7 cellular contexts compared by ENCODE assay signal in the genomic region with DNA sequence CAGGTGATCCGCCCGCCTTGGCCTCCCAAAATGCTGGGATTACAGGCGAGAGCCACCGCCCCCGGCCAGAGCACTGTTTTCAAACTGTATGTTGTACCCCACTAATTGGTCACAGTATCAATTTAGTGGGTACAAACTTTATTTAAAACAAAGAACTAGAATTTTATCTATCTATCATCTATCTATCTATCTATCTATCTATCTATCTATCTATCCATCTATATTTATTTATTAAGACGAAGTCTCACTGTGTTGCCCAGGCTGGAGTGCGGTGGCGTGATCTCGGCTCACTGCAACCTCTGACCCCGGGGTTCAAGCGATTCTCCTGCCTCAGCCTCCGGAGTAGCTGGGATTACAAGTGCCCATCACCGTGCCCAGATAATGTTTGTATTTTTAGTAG. TPM values are rescaled to one million over a fixed set of nuclear protein-coding genes. Genes with fewer than 3 reads are reported as not detected.
DNase-seq lines count a peak whose midpoint lies in the region; ATAC-seq and TF ChIP-seq lines count a peak whose summit lies in the region.
"Not testable (repeated sequence)": the region's sequence is repeated elsewhere in the genome, so short reads cannot be mapped to it uniquely, and the experiment has no call there.

No MANE protein-coding gene starts in this region.

- not testable (repeated sequence) for H3K36me3 Mint-ChIP-seq in CD4-positive, CD25-positive, alpha-beta regulatory T cell; activated CD4-positive, alpha-beta memory T cell treated with anti-CD3 and anti-CD28 coated beads, Interleukin-2, amount 10 ng/mL, durations not matched to agents 7 days and 5 days (ENCODE audit: low read depth); activated T-helper 2 cell treated with anti-CD3 and anti-CD28 coated beads, Interferon-gamma antibody, Interleukin-2, Interleukin-4, amounts not matched to agents 10 μg/mL and 5 μg/mL and 100 μg/mL, durations not matched to agents 14 hours and 24 hours and 36 hours (ENCODE audit: low read depth); central memory CD8-positive, alpha-beta T cell (ENCODE audit: insufficient read depth); naive thymus-derived CD4-positive, alpha-beta T cell; osteocyte (ENCODE audit: unreplicated experiment)

- H3K9ac ChIP-seq in KMS-11: not testable (repeated sequence)

- CTCF ChIA-PET in activated CD4-positive, alpha-beta memory T cell treated with anti-CD3 and anti-CD28 coated beads, Interleukin-2, amount 10 ng/mL, durations not matched to agents 7 days and 5 days (lab: Charles Lee): interaction anchor here (1.1 to 7.1 kb wide), 3 partner anchors 15 to 123 kb away, joined by 3 to 65 read pairs (median 4); no protein-coding TSS in a partner anchor
- CTCF ChIA-PET in naive thymus-derived CD4-positive, alpha-beta T cell (lab: Charles Lee): not testable (repeated sequence)

- H3K4me3 ChIP-seq in CD4-positive, CD25-positive, alpha-beta regulatory T cell (ENCODE audit: low read depth, low read length); KMS-11 (IDR thresholded peaks at IDR 0.05; ENCODE audit: insufficient read depth, low read depth, low read length); naive thymus-derived CD4-positive, alpha-beta T cell (ENCODE audit: low read length): not testable (repeated sequence)

- not testable (repeated sequence) for H3K27me3 Mint-ChIP-seq in CD4-positive, CD25-positive, alpha-beta regulatory T cell; activated CD4-positive, alpha-beta memory T cell treated with anti-CD3 and anti-CD28 coated beads, Interleukin-2, amount 10 ng/mL, durations not matched to agents 7 days and 5 days; activated T-helper 2 cell treated with anti-CD3 and anti-CD28 coated beads, Interferon-gamma antibody, Interleukin-2, Interleukin-4, amounts not matched to agents 10 μg/mL and 5 μg/mL and 100 μg/mL, durations not matched to agents 14 hours and 24 hours and 36 hours (ENCODE audit: low read depth); central memory CD8-positive, alpha-beta T cell; naive thymus-derived CD4-positive, alpha-beta T cell; osteocyte (ENCODE audit: unreplicated experiment)

- H3K4me2 ChIP-seq in KMS-11: peak overlapping the region; percentile 91; the same call in 1 of the 2 replicates

- H2AFZ ChIP-seq in KMS-11 (ENCODE audit: low read depth): peak overlapping the region; percentile 92; the same call in 1 of the 2 replicates

- POLR2A ChIA-PET in activated CD4-positive, alpha-beta memory T cell treated with anti-CD3 and anti-CD28 coated beads, Interleukin-2, amount 10 ng/mL, durations not matched to agents 7 days and 5 days (lab: Charles Lee): interaction anchor here (1.3 to 2.8 kb wide), 4 partner anchors 12 to 133 kb away, joined by 6 to 17 read pairs (median 8); partner anchors contain the start of gene PNRC2
- POLR2A ChIA-PET in naive thymus-derived CD4-positive, alpha-beta T cell (lab: Charles Lee): interaction anchor here (0.6 to 1.4 kb wide), 3 partner anchors 22 to 821 kb away, joined by 3 to 8 read pairs (median 3); partner anchors contain the start of gene LYPLA2

- TF ChIP-seq CTCF in KMS-11 (conservative IDR thresholded peaks at IDR 0.05; ENCODE audit: low read depth, low read length); osteocyte (IDR thresholded peaks at IDR 0.05): not testable (repeated sequence)

- H3K27ac ChIP-seq in CD4-positive, CD25-positive, alpha-beta regulatory T cell (ENCODE audit: insufficient read depth, low read length, poor library complexity, severe bottlenecking); KMS-11; naive thymus-derived CD4-positive, alpha-beta T cell (ENCODE audit: low read depth, low read length): not testable (repeated sequence)

- intact Hi-C loops in activated T-helper 2 cell treated with anti-CD3 and anti-CD28 coated beads, Interferon-gamma antibody, Interleukin-2, Interleukin-4, amounts not matched to agents 10 μg/mL and 5 μg/mL and 100 μg/mL, durations not matched to agents 14 hours and 24 hours and 36 hours (cut with micrococcal nuclease): loop anchor here (5.0 kb wide), 1 partner anchor 91 kb away; no protein-coding TSS in a partner anchor
- intact Hi-C loops in naive thymus-derived CD4-positive, alpha-beta T cell (cut with micrococcal nuclease): not testable (repeated sequence)

- H3K9me3 ChIP-seq in CD4-positive, CD25-positive, alpha-beta regulatory T cell (ENCODE audit: control insufficient read depth in 2 of 2, low read length in 2 of 2); naive thymus-derived CD4-positive, alpha-beta T cell (ENCODE audit: control insufficient read depth in 2 of 3, low read length in 3 of 3): not testable (repeated sequence)

- H4K20me1 ChIP-seq in KMS-11 (ENCODE audit: insufficient read depth): not testable (repeated sequence)

- not testable (repeated sequence) for DNase-seq in CD4-positive, CD25-positive, alpha-beta regulatory T cell; activated CD4-positive, alpha-beta memory T cell treated with anti-CD3 and anti-CD28 coated beads, Interleukin-2, amount 10 ng/mL, durations not matched to agents 7 days and 5 days; activated T-helper 2 cell treated with anti-CD3 and anti-CD28 coated beads, Interferon-gamma antibody, Interleukin-2, Interleukin-4, amounts not matched to agents 10 μg/mL and 5 μg/mL and 100 μg/mL, durations not matched to agents 14 hours and 24 hours and 36 hours (ENCODE audit: low spot score); central memory CD8-positive, alpha-beta T cell (ENCODE audit: low spot score in 2 of 2); naive thymus-derived CD4-positive, alpha-beta T cell; osteocyte (ENCODE audit: extremely low spot score, unreplicated experiment)

- H3K4me3 Mint-ChIP-seq in CD4-positive, CD25-positive, alpha-beta regulatory T cell: peak overlapping the region; percentile 89 to 100 (median 94)
- peak overlapping the region; percentile 94 for H3K4me3 Mint-ChIP-seq in activated CD4-positive, alpha-beta memory T cell treated with anti-CD3 and anti-CD28 coated beads, Interleukin-2, amount 10 ng/mL, durations not matched to agents 7 days and 5 days
- peak overlapping the region; percentile 5 for H3K4me3 Mint-ChIP-seq in activated T-helper 2 cell treated with anti-CD3 and anti-CD28 coated beads, Interferon-gamma antibody, Interleukin-2, Interleukin-4, amounts not matched to agents 10 μg/mL and 5 μg/mL and 100 μg/mL, durations not matched to agents 14 hours and 24 hours and 36 hours (ENCODE audit: low read depth)
- peak overlapping the region; percentile 90 for H3K4me3 Mint-ChIP-seq in central memory CD8-positive, alpha-beta T cell
- peak overlapping the region in 7 of 10 donors; percentile 27 to 95 (median 92) for H3K4me3 Mint-ChIP-seq in naive thymus-derived CD4-positive, alpha-beta T cell
- H3K4me3 Mint-ChIP-seq in osteocyte (ENCODE audit: unreplicated experiment): peak overlapping the region; percentile 35

- peak overlapping the region in 2 of 3 donors; percentile 56 to 97 for H3K27ac Mint-ChIP-seq in CD4-positive, CD25-positive, alpha-beta regulatory T cell
- not testable (repeated sequence) for H3K27ac Mint-ChIP-seq in activated CD4-positive, alpha-beta memory T cell treated with anti-CD3 and anti-CD28 coated beads, Interleukin-2, amount 10 ng/mL, durations not matched to agents 7 days and 5 days; activated T-helper 2 cell treated with anti-CD3 and anti-CD28 coated beads, Interferon-gamma antibody, Interleukin-2, Interleukin-4, amounts not matched to agents 10 μg/mL and 5 μg/mL and 100 μg/mL, durations not matched to agents 14 hours and 24 hours and 36 hours; osteocyte (ENCODE audit: unreplicated experiment)
- H3K27ac Mint-ChIP-seq in central memory CD8-positive, alpha-beta T cell (ENCODE audit: low read depth): peak overlapping the region; percentile 41
- peak overlapping the region in 4 of 9 donors; percentile 17 to 96 (median 69) for H3K27ac Mint-ChIP-seq in naive thymus-derived CD4-positive, alpha-beta T cell

- not testable (repeated sequence) for H3K36me3 ChIP-seq in CD4-positive, CD25-positive, alpha-beta regulatory T cell (ENCODE audit: control insufficient read depth, insufficient read depth, low read length); KMS-11 (ENCODE audit: insufficient read depth); naive thymus-derived CD4-positive, alpha-beta T cell (ENCODE audit: control insufficient read depth in 2 of 3, insufficient read depth in 3 of 3, low read length in 3 of 3)

- H3K9me3 Mint-ChIP-seq in CD4-positive, CD25-positive, alpha-beta regulatory T cell; activated CD4-positive, alpha-beta memory T cell treated with anti-CD3 and anti-CD28 coated beads, Interleukin-2, amount 10 ng/mL, durations not matched to agents 7 days and 5 days; activated T-helper 2 cell treated with anti-CD3 and anti-CD28 coated beads, Interferon-gamma antibody, Interleukin-2, Interleukin-4, amounts not matched to agents 10 μg/mL and 5 μg/mL and 100 μg/mL, durations not matched to agents 14 hours and 24 hours and 36 hours; central memory CD8-positive, alpha-beta T cell; naive thymus-derived CD4-positive, alpha-beta T cell; osteocyte (ENCODE audit: unreplicated experiment): not testable (repeated sequence)

- not testable (repeated sequence) for ATAC-seq in CD4-positive, CD25-positive, alpha-beta regulatory T cell (ENCODE audit: low read depth in 2 of 2); central memory CD8-positive, alpha-beta T cell (replicated peaks; ENCODE audit: extremely low read depth, poor library complexity, severe bottlenecking); naive thymus-derived CD4-positive, alpha-beta T cell

- H3K4me1 ChIP-seq in CD4-positive, CD25-positive, alpha-beta regulatory T cell (ENCODE audit: control insufficient read depth, insufficient read depth, low read length, poor library complexity, severe bottlenecking); naive thymus-derived CD4-positive, alpha-beta T cell (ENCODE audit: control insufficient read depth in 2 of 2, insufficient read depth in 2 of 2, low read length in 2 of 2): not testable (repeated sequence)
- peaks cover 12% of the 10 kb centered on the region for H3K4me1 ChIP-seq in KMS-11 (ENCODE audit: low read depth, poor library complexity, severe bottlenecking)

- not testable (repeated sequence) for H3K27me3 ChIP-seq in CD4-positive, CD25-positive, alpha-beta regulatory T cell (ENCODE audit: control insufficient read depth, insufficient read depth, low read length); KMS-11 (ENCODE audit: insufficient read depth, low read depth); naive thymus-derived CD4-positive, alpha-beta T cell (ENCODE audit: control insufficient read depth in 2 of 2, insufficient read depth in 2 of 2, low read length in 2 of 2)

- H3K79me2 ChIP-seq in KMS-11 (ENCODE audit: insufficient read depth, low read depth): not testable (repeated sequence)

- peaks cover 9 to 37% (median 29%) of the 10 kb centered on the region in 4 donors for H3K4me1 Mint-ChIP-seq in CD4-positive, CD25-positive, alpha-beta regulatory T cell
- peaks cover 25% of the 10 kb centered on the region for H3K4me1 Mint-ChIP-seq in activated CD4-positive, alpha-beta memory T cell treated with anti-CD3 and anti-CD28 coated beads, Interleukin-2, amount 10 ng/mL, durations not matched to agents 7 days and 5 days
- peaks cover 19% of the 10 kb centered on the region for H3K4me1 Mint-ChIP-seq in activated T-helper 2 cell treated with anti-CD3 and anti-CD28 coated beads, Interferon-gamma antibody, Interleukin-2, Interleukin-4, amounts not matched to agents 10 μg/mL and 5 μg/mL and 100 μg/mL, durations not matched to agents 14 hours and 24 hours and 36 hours (ENCODE audit: low read depth)
- H3K4me1 Mint-ChIP-seq in central memory CD8-positive, alpha-beta T cell: peaks cover 21% of the 10 kb centered on the region
- H3K4me1 Mint-ChIP-seq in naive thymus-derived CD4-positive, alpha-beta T cell: peaks cover 11 to 27% (median 20%) of the 10 kb centered on the region in 7 donors
- H3K4me1 Mint-ChIP-seq in osteocyte (ENCODE audit: unreplicated experiment): peaks cover 18% of the 10 kb centered on the region

RNA-seq across cellular contexts. Expression of gene HMGCL, which starts 1.4 kb away (rescaled TPM):
- 15.7 TPM for total RNA-seq in CD4-positive, CD25-positive, alpha-beta regulatory T cell
- 10 to 100 TPM; 36.3 to 40.5 (median 37.4) TPM for polyA plus RNA-seq in CD4-positive, CD25-positive, alpha-beta regulatory T cell
- total RNA-seq in activated CD4-positive, alpha-beta memory T cell treated with anti-CD3 and anti-CD28 coated beads, Interleukin-2, amount 10 ng/mL, durations not matched to agents 7 days and 5 days: 10 to 100 TPM; 33.5 to 35.7 TPM
- 22.8 and 25.9 TPM in 2 replicates for total RNA-seq in activated T-helper 2 cell treated with anti-CD3 and anti-CD28 coated beads, Interferon-gamma antibody, Interleukin-2, Interleukin-4, amounts not matched to agents 10 μg/mL and 5 μg/mL and 100 μg/mL, durations not matched to agents 14 hours and 24 hours and 36 hours
- 10 to 100 TPM; 16.2 to 38.9 (median 27.3) TPM for total RNA-seq in naive thymus-derived CD4-positive, alpha-beta T cell
- polyA plus RNA-seq in naive thymus-derived CD4-positive, alpha-beta T cell: 10 to 100 TPM; 35.3 to 38.5 TPM
- total RNA-seq in osteocyte: 34.1 and 37.4 TPM in 2 replicates

RNA-seq across cellular contexts. Expression of gene GALE, which starts 26.0 kb away (rescaled TPM):
- 7.0 TPM for total RNA-seq in CD4-positive, CD25-positive, alpha-beta regulatory T cell
- polyA plus RNA-seq in CD4-positive, CD25-positive, alpha-beta regulatory T cell: 10 to 100 TPM in 1 of 4 donors, 1 to 10 TPM in 3; 8.0 to 10.3 (median 9.8) TPM
- 10 to 100 TPM; 33.5 to 37.6 TPM for total RNA-seq in activated CD4-positive, alpha-beta memory T cell treated with anti-CD3 and anti-CD28 coated beads, Interleukin-2, amount 10 ng/mL, durations not matched to agents 7 days and 5 days
- total RNA-seq in activated T-helper 2 cell treated with anti-CD3 and anti-CD28 coated beads, Interferon-gamma antibody, Interleukin-2, Interleukin-4, amounts not matched to agents 10 μg/mL and 5 μg/mL and 100 μg/mL, durations not matched to agents 14 hours and 24 hours and 36 hours: 57.8 and 62.1 TPM in 2 replicates
- total RNA-seq in naive thymus-derived CD4-positive, alpha-beta T cell: 10 to 100 TPM in 4 of 5 experiments, 1 to 10 TPM in 1; 8.1 to 21.4 (median 12.7) TPM
- 10 to 100 TPM in 1 of 2 donors, 1 to 10 TPM in 1; 8.5 to 11.5 TPM for polyA plus RNA-seq in naive thymus-derived CD4-positive, alpha-beta T cell
- total RNA-seq in osteocyte: 17.5 and 20.0 TPM in 2 replicates

RNA-seq across cellular contexts. Expression of gene LYPLA2, which starts 35.6 kb away (rescaled TPM):
- 50.4 TPM for total RNA-seq in CD4-positive, CD25-positive, alpha-beta regulatory T cell
- 100 to 1,000 TPM in 2 of 4 donors, 10 to 100 TPM in 2; 84.4 to 111 (median 100) TPM for polyA plus RNA-seq in CD4-positive, CD25-positive, alpha-beta regulatory T cell
- 10 to 100 TPM; 76.1 to 80.8 TPM for total RNA-seq in activated CD4-positive, alpha-beta memory T cell treated with anti-CD3 and anti-CD28 coated beads, Interleukin-2, amount 10 ng/mL, durations not matched to agents 7 days and 5 days
- total RNA-seq in activated T-helper 2 cell treated with anti-CD3 and anti-CD28 coated beads, Interferon-gamma antibody, Interleukin-2, Interleukin-4, amounts not matched to agents 10 μg/mL and 5 μg/mL and 100 μg/mL, durations not matched to agents 14 hours and 24 hours and 36 hours: 86.4 and 88.4 TPM in 2 replicates
- total RNA-seq in naive thymus-derived CD4-positive, alpha-beta T cell: 10 to 100 TPM; 40.7 to 83.8 (median 48.2) TPM
- 100 to 1,000 TPM in 1 of 2 donors, 10 to 100 TPM in 1; 83.9 to 124 TPM for polyA plus RNA-seq in naive thymus-derived CD4-positive, alpha-beta T cell
- total RNA-seq in osteocyte: 39.2 and 39.9 TPM in 2 replicates

RNA-seq across cellular contexts. Expression of gene FUCA1, which starts 41.5 kb away (rescaled TPM):
- total RNA-seq in CD4-positive, CD25-positive, alpha-beta regulatory T cell: 5.3 TPM
- 10 to 100 TPM; 10.3 to 22.6 (median 17.0) TPM for polyA plus RNA-seq in CD4-positive, CD25-positive, alpha-beta regulatory T cell
- total RNA-seq in activated CD4-positive, alpha-beta memory T cell treated with anti-CD3 and anti-CD28 coated beads, Interleukin-2, amount 10 ng/mL, durations not matched to agents 7 days and 5 days: 1 to 10 TPM; 5.6 to 6.3 TPM
- 3.3 and 4.0 TPM in 2 replicates for total RNA-seq in activated T-helper 2 cell treated with anti-CD3 and anti-CD28 coated beads, Interferon-gamma antibody, Interleukin-2, Interleukin-4, amounts not matched to agents 10 μg/mL and 5 μg/mL and 100 μg/mL, durations not matched to agents 14 hours and 24 hours and 36 hours
- total RNA-seq in naive thymus-derived CD4-positive, alpha-beta T cell: 10 to 100 TPM in 3 of 5 experiments, 1 to 10 TPM in 2; 4.9 to 62.7 (median 16.3) TPM
- polyA plus RNA-seq in naive thymus-derived CD4-positive, alpha-beta T cell: 10 to 100 TPM; 11.5 to 18.2 TPM
- total RNA-seq in osteocyte: 16.4 and 18.0 TPM in 2 replicates

RNA-seq across cellular contexts. Expression of gene PITHD1, which starts 48.4 kb away (rescaled TPM):
- 85.8 TPM for total RNA-seq in CD4-positive, CD25-positive, alpha-beta regulatory T cell
- 10 to 100 TPM; 72.6 to 98.9 (median 78.1) TPM for polyA plus RNA-seq in CD4-positive, CD25-positive, alpha-beta regulatory T cell
- 10 to 100 TPM; 50.0 to 51.6 TPM for total RNA-seq in activated CD4-positive, alpha-beta memory T cell treated with anti-CD3 and anti-CD28 coated beads, Interleukin-2, amount 10 ng/mL, durations not matched to agents 7 days and 5 days
- total RNA-seq in activated T-helper 2 cell treated with anti-CD3 and anti-CD28 coated beads, Interferon-gamma antibody, Interleukin-2, Interleukin-4, amounts not matched to agents 10 μg/mL and 5 μg/mL and 100 μg/mL, durations not matched to agents 14 hours and 24 hours and 36 hours: 71.4 and 72.7 TPM in 2 replicates
- total RNA-seq in naive thymus-derived CD4-positive, alpha-beta T cell: 10 to 100 TPM; 57.6 to 81.9 (median 76.0) TPM
- 10 to 100 TPM; 82.2 to 88.9 TPM for polyA plus RNA-seq in naive thymus-derived CD4-positive, alpha-beta T cell
- 42.4 and 44.3 TPM in 2 replicates for total RNA-seq in osteocyte

Comparison
In these comparisons a context has a peak if more than half of its experiments do, and no peak if none do; other contexts are left out.
1. H3K4me3 Mint-ChIP-seq: peak in every context shown above with its lines; median percentile 94 in CD4-positive, CD25-positive, alpha-beta regulatory T cell; 94 in activated CD4-positive, alpha-beta memory T cell treated with anti-CD3 and anti-CD28 coated beads, Interleukin-2, amount 10 ng/mL, durations not matched to agents 7 days and 5 days; 92 in naive thymus-derived CD4-positive, alpha-beta T cell; 90 in central memory CD8-positive, alpha-beta T cell; 35 in osteocyte; 5 in activated T-helper 2 cell treated with anti-CD3 and anti-CD28 coated beads, Interferon-gamma antibody, Interleukin-2, Interleukin-4, amounts not matched to agents 10 μg/mL and 5 μg/mL and 100 μg/mL, durations not matched to agents 14 hours and 24 hours and 36 hours.